In genomic region chr12:89150789-89151188, GRCh38 we compare ENCODE assay signal across 6 cellular contexts.
DNase-seq lines count a peak whose midpoint lies in the region; ATAC-seq, FAIRE-seq and TF ChIP-seq lines count a peak whose summit lies in the region.
"Not testable (repeated sequence)": the region's sequence is repeated elsewhere in the genome, so short reads cannot be mapped to it uniquely, and the experiment has no call there.

No MANE protein-coding gene starts in this region.

- not testable (repeated sequence) for H3K4me2 ChIP-seq in K562 (ENCODE audit: insufficient read depth, low read length); HepG2 (ENCODE audit: low read depth, low read length); mesendoderm (ENCODE audit: low read length)

- not testable (repeated sequence) for H3K9me3 Mint-ChIP-seq in CD8-positive, alpha-beta T cell; activated naive CD4-positive, alpha-beta T cell treated with anti-CD3 and anti-CD28 coated beads, Interleukin-2, amount 50 U/mL, for 24 hours

- not testable (repeated sequence) for H4K5ac ChIP-seq in mesendoderm (ENCODE audit: low read length)

- H3K4ac ChIP-seq in mesendoderm (ENCODE audit: low read depth, low read length) = not testable (repeated sequence)

- not testable (repeated sequence) for DNase-seq in CD8-positive, alpha-beta T cell; K562 (ENCODE audit: extremely low read depth in 1 of 4, low spot score in 3 of 4); HepG2 (ENCODE audit: low spot score)
- DNase-seq in mesendoderm = peak; percentile 26

- H2BK5ac ChIP-seq in mesendoderm (ENCODE audit: low read length) = not testable (repeated sequence)

- H3K56ac ChIP-seq in mesendoderm (ENCODE audit: low read length) = not testable (repeated sequence)

- not testable (repeated sequence) for H2BK120ac ChIP-seq in mesendoderm (ENCODE audit: low read depth, low read length)

- intact Hi-C loops in CD8-positive, alpha-beta T cell (cut with DNase I, micrococcal nuclease); K562 (cut with micrococcal nuclease); HepG2 (cut with micrococcal nuclease; ENCODE audit: unreplicated experiment): not testable (repeated sequence)

- POLR2A ChIA-PET in CD8-positive, alpha-beta T cell (lab: Charles Lee); HEK293 (lab: Yijun Ruan, JAX); HepG2 (lab: Yijun Ruan, JAX): not testable (repeated sequence)
- POLR2A ChIA-PET in K562 (lab: Yijun Ruan, JAX) = interaction anchor here (0.6 kb wide), 1 partner anchor 11 kb away, joined by 3 read pairs; no protein-coding TSS in a partner anchor

- WGBS in K562 (ENCODE audit: insufficient coverage, low coverage, missing lambda C conversion rate) = 8% methylated on average over 3 of the region's 3 CpGs
- WGBS in HepG2 (ENCODE audit: low lambda C conversion rate) = 1% methylated on average over 3 of the region's 3 CpGs
- no CpG with 5 or more reads among the region's 3 CpGs for WGBS in mesendoderm (ENCODE audit: extremely low coverage, insufficient coverage, low lambda C conversion rate)

- not testable (repeated sequence) for H4K20me1 ChIP-seq in K562 (replicated peaks; ENCODE audit: control insufficient read depth, insufficient read depth, low read length); HepG2 (ENCODE audit: insufficient read depth, low read length)

- H2AFZ ChIP-seq in K562 (ENCODE audit: low read depth, low read length); HepG2 (ENCODE audit: low read length): not testable (repeated sequence)

- H3K4me1 Mint-ChIP-seq in CD8-positive, alpha-beta T cell (ENCODE audit: low read depth); activated naive CD4-positive, alpha-beta T cell treated with anti-CD3 and anti-CD28 coated beads, Interleukin-2, amount 50 U/mL, for 24 hours: not testable (repeated sequence)

- peak overlapping the region; percentile 49 for H3K27ac Mint-ChIP-seq in CD8-positive, alpha-beta T cell
- peak overlapping the region; percentile 69 for H3K27ac Mint-ChIP-seq in activated naive CD4-positive, alpha-beta T cell treated with anti-CD3 and anti-CD28 coated beads, Interleukin-2, amount 50 U/mL, for 24 hours

- not testable (repeated sequence) for BruUV-seq in K562 (replicated peaks; lab: Mats Ljungman, UMichigan); HepG2 (replicated peaks; lab: Mats Ljungman, UMichigan)

- H3K4me1 ChIP-seq in CD8-positive, alpha-beta T cell (ENCODE audit: insufficient read depth, low read length); HEK293 (ENCODE audit: control insufficient read depth, insufficient read depth, low read length); K562 (replicated peaks in 1 of 2; ENCODE audit: control insufficient read depth in 2 of 2, insufficient read depth in 2 of 2, low read length in 2 of 2); HepG2 (ENCODE audit: insufficient read depth, low read length); mesendoderm (ENCODE audit: control insufficient read depth, low read depth, low read length): not testable (repeated sequence)

- H2BK15ac ChIP-seq in mesendoderm (replicated peaks; ENCODE audit: low read depth) = not testable (repeated sequence)

- H3K4me3 Mint-ChIP-seq in CD8-positive, alpha-beta T cell; activated naive CD4-positive, alpha-beta T cell treated with anti-CD3 and anti-CD28 coated beads, Interleukin-2, amount 50 U/mL, for 24 hours: not testable (repeated sequence)

- TF ChIP-seq POLR2A in K562 (conservative IDR thresholded peaks at IDR 0.05); HepG2 (IDR thresholded peaks at IDR 0.05; ENCODE audit: insufficient read depth in 1 of 2, low read depth in 2 of 2, low read length in 2 of 2): not testable (repeated sequence)

- not testable (repeated sequence) for H3K4me3 ChIP-seq in CD8-positive, alpha-beta T cell (ENCODE audit: low read depth, low read length); HEK293 (ENCODE audit: low read depth, low read length); K562; HepG2 (replicated peaks in 1 of 3; ENCODE audit: insufficient read depth in 1 of 3, low read depth in 2 of 3, low read length in 3 of 3); mesendoderm (ENCODE audit: low read length)

- not testable (repeated sequence) for H3K9me3 ChIP-seq in CD8-positive, alpha-beta T cell (ENCODE audit: low read length); HEK293 (ENCODE audit: control insufficient read depth, insufficient read depth, low read depth, low read length); K562 (replicated peaks; ENCODE audit: control insufficient read depth, insufficient read depth, low read depth, low read length); HepG2 (ENCODE audit: low read length)

- H4K8ac ChIP-seq in mesendoderm (ENCODE audit: low read depth, low read length) = not testable (repeated sequence)

- H3K36me3 Mint-ChIP-seq in CD8-positive, alpha-beta T cell; activated naive CD4-positive, alpha-beta T cell treated with anti-CD3 and anti-CD28 coated beads, Interleukin-2, amount 50 U/mL, for 24 hours: not testable (repeated sequence)

- not testable (repeated sequence) for TF ChIP-seq RAD21 in K562 (CRISPR knock-in tag; conservative IDR thresholded peaks at IDR 0.05 in 1 of 2, IDR thresholded peaks at IDR 0.05 in 1 of 2); HepG2 (CRISPR knock-in tag; IDR thresholded peaks at IDR 0.05)

- H3K27me3 ChIP-seq in CD8-positive, alpha-beta T cell (ENCODE audit: insufficient read depth, low read length); K562 (ENCODE audit: control insufficient read depth in 2 of 2, insufficient read depth in 2 of 2, low read length in 2 of 2); HepG2 (ENCODE audit: control insufficient read depth in 1 of 2, insufficient read depth in 2 of 2, low read length in 2 of 2); mesendoderm (ENCODE audit: insufficient read depth, low read length, poor library complexity): not testable (repeated sequence)

- not testable (repeated sequence) for TF ChIP-seq CTCF in CD8-positive, alpha-beta T cell (IDR thresholded peaks at IDR 0.05); HEK293 (tag by site-specific recombination; IDR thresholded peaks at IDR 0.05); K562 (IDR thresholded peaks at IDR 0.05 in 2 of 3, conservative IDR thresholded peaks at IDR 0.05 in 1 of 3; ENCODE audit: insufficient read depth in 2 of 3, low read depth in 1 of 3, low read length in 3 of 3); HepG2 (CRISPR knock-in tag; IDR thresholded peaks at IDR 0.05)

- not testable (repeated sequence) for H3K36me3 ChIP-seq in CD8-positive, alpha-beta T cell (ENCODE audit: insufficient read depth, low read length); HEK293 (ENCODE audit: control insufficient read depth in 2 of 2, insufficient read depth in 1 of 2, low read length in 2 of 2); K562 (ENCODE audit: control insufficient read depth, insufficient read depth, low read length); HepG2 (replicated peaks in 1 of 2; ENCODE audit: control insufficient read depth in 1 of 2, insufficient read depth in 2 of 2, low read length in 2 of 2); mesendoderm (ENCODE audit: control insufficient read depth, insufficient read depth, low read length)

- in situ Hi-C loops in K562 (cut with MboI); HepG2 (cut with HindIII; ENCODE audit: extremely low pct_ligation_motif_present, low pct_unique_long_range_greater_than_20kb): not testable (repeated sequence)

- H3K79me2 ChIP-seq in K562 (ENCODE audit: control insufficient read depth, insufficient read depth, low read length); HepG2 (ENCODE audit: insufficient read depth, low read length); mesendoderm (ENCODE audit: control insufficient read depth, insufficient read depth, low read length): not testable (repeated sequence)

- FAIRE-seq in K562 (lab: Jason Lieb, UNC); HepG2 (lab: Jason Lieb, UNC): not testable (repeated sequence)

- not testable (repeated sequence) for H3K27ac ChIP-seq in CD8-positive, alpha-beta T cell (ENCODE audit: low read depth, low read length); HEK293 (ENCODE audit: extremely low read depth, low read depth, low read length); K562 (ENCODE audit: extremely low read depth, low read depth, low read length); HepG2 (ENCODE audit: extremely low read length, insufficient read depth, low read length); mesendoderm (ENCODE audit: low read depth, low read length)

- H3K27me3 Mint-ChIP-seq in CD8-positive, alpha-beta T cell (ENCODE audit: low read depth); activated naive CD4-positive, alpha-beta T cell treated with anti-CD3 and anti-CD28 coated beads, Interleukin-2, amount 50 U/mL, for 24 hours: not testable (repeated sequence)

- not testable (repeated sequence) for H3K23ac ChIP-seq in mesendoderm (ENCODE audit: low read length)

- H3K9me1 ChIP-seq in K562 (ENCODE audit: control insufficient read depth, insufficient read depth, low read length) = not testable (repeated sequence)

- not testable (repeated sequence) for TF ChIP-seq EP300 in K562 (IDR thresholded peaks at IDR 0.05; ENCODE audit: low read length); HepG2 (IDR thresholded peaks at IDR 0.05; ENCODE audit: low read depth in 2 of 2, low read length in 2 of 2); HepG2 (CRISPR knock-in tag; IDR thresholded peaks at IDR 0.05; ENCODE audit: borderline replicate concordance)

- not testable (repeated sequence) for H3K79me1 ChIP-seq in mesendoderm (ENCODE audit: low read length)

- ATAC-seq in CD8-positive, alpha-beta T cell; K562; HepG2: not testable (repeated sequence)

- not testable (repeated sequence) for H3K9ac ChIP-seq in K562 (ENCODE audit: insufficient read depth in 1 of 2, low read depth in 2 of 2, low read length in 2 of 2); HepG2 (ENCODE audit: insufficient read depth, low read depth, low read length); mesendoderm (ENCODE audit: low read length)

- not testable (repeated sequence) for H2AK5ac ChIP-seq in mesendoderm (ENCODE audit: low read length)

- CTCF ChIA-PET in CD8-positive, alpha-beta T cell (lab: Charles Lee); K562 (lab: Yijun Ruan, JAX; ENCODE audit: low intra/inter-chr PET ratio); HepG2 (lab: Yijun Ruan, JAX; ENCODE audit: low intra/inter-chr PET ratio, low total read pairs): not testable (repeated sequence)
- CTCF ChIA-PET in HEK293 (lab: Yijun Ruan, JAX) = interaction anchor here (1.1 kb wide), 1 partner anchor 12 kb away, joined by 3 read pairs; no protein-coding TSS in a partner anchor

- H3K18ac ChIP-seq in mesendoderm (ENCODE audit: low read length) = not testable (repeated sequence)
